In genomic region chr11:112734207-112734606, GRCh38 we compare ENCODE assay signal across 10 cellular contexts.
DNase-seq lines count a peak whose midpoint lies in the region; ATAC-seq and TF ChIP-seq lines count a peak whose summit lies in the region.
"Had no signal": no experiment of that assay in that cellular context is flagged by ENCODE, and none has a peak within 500 bp of the region (broad histone marks: within the 10 kb centered on the region; RNA-seq: fewer than 3 reads in every experiment).

No MANE protein-coding gene starts in this region.

- no peak for TF ChIP-seq CTCF in foreskin keratinocyte (conservative IDR thresholded peaks at IDR 0.05)
- TF ChIP-seq CTCF in smooth muscle cell (IDR thresholded peaks at IDR 0.05; ENCODE audit: borderline replicate concordance, insufficient read depth, poor library complexity, severe bottlenecking), result no peak

- no peaks in the 10 kb centered on the region for H3K79me2 ChIP-seq in smooth muscle cell (ENCODE audit: low read depth)

- intact Hi-C loops in activated CD4-positive, alpha-beta T cell treated with anti-CD3 and anti-CD28 coated beads, Interleukin-2, amount 10 ng/mL, durations not matched to agents 24 days and 14 days (cut with micrococcal nuclease), result no loop called here

- H3K36me3 ChIP-seq in smooth muscle cell (ENCODE audit: low read depth), result no peaks in the 10 kb centered on the region
- H3K36me3 ChIP-seq: neutrophil had no signal

- H3K27ac Mint-ChIP-seq in activated CD4-positive, alpha-beta T cell treated with anti-CD3 and anti-CD28 coated beads, Interleukin-2, amount 10 ng/mL, durations not matched to agents 24 days and 14 days, result no peak overlapping the region

- H3F3A ChIP-seq in smooth muscle cell (ENCODE audit: low read depth), result no peaks in the 10 kb centered on the region

- H2AFZ ChIP-seq in smooth muscle cell (ENCODE audit: low read depth), result no peak overlapping the region

- DNase-seq in activated CD4-positive, alpha-beta T cell treated with anti-CD3 and anti-CD28 coated beads, Interleukin-2, amount 10 ng/mL, durations not matched to agents 24 days and 14 days, result peak; percentile 60
- DNase-seq in activated CD4-positive, alpha-beta T cell treated with anti-CD3 and anti-CD28 coated beads for 4 hours, result no peak
- DNase-seq in foreskin keratinocyte, result peak; percentile 6 to 39
- DNase-seq in smooth muscle cell (lab: John Stamatoyannopoulos, UW; ENCODE audit: unreplicated experiment), result peak; percentile 16
- DNase-seq in AML-193 (lab: John Stamatoyannopoulos, UW), result no peak
- no peak for DNase-seq in NCI-H1436 (lab: John Stamatoyannopoulos, UW)
- DNase-seq: NCI-H1417 had no signal

- H4K20me1 ChIP-seq in smooth muscle cell (ENCODE audit: low read depth), result no peaks in the 10 kb centered on the region

- H3K27ac ChIP-seq in foreskin keratinocyte (no peak overlapping the region), smooth muscle cell (ENCODE audit: low read depth) (no peak overlapping the region)
- H3K27ac ChIP-seq: neutrophil had no signal

- H3K4me1 Mint-ChIP-seq in activated CD4-positive, alpha-beta T cell treated with anti-CD3 and anti-CD28 coated beads, Interleukin-2, amount 10 ng/mL, durations not matched to agents 24 days and 14 days, result no peaks in the 10 kb centered on the region

- H3K27me3 Mint-ChIP-seq in activated CD4-positive, alpha-beta T cell treated with anti-CD3 and anti-CD28 coated beads, Interleukin-2, amount 10 ng/mL, durations not matched to agents 24 days and 14 days, result no peaks in the 10 kb centered on the region

- no peaks in the 10 kb centered on the region for H3K36me3 Mint-ChIP-seq in activated CD4-positive, alpha-beta T cell treated with anti-CD3 and anti-CD28 coated beads, Interleukin-2, amount 10 ng/mL, durations not matched to agents 24 days and 14 days (ENCODE audit: low read depth)

- H3K9me3 ChIP-seq in smooth muscle cell (replicated peaks; ENCODE audit: low read depth), result no peaks in the 10 kb centered on the region
- H3K9me3 ChIP-seq: neutrophil had no signal

- WGBS in smooth muscle cell (ENCODE audit: low lambda C conversion rate), result 19% methylated on average over 3 of the region's 3 CpGs

- H3K4me1 ChIP-seq in foreskin keratinocyte, result no peaks in the 10 kb centered on the region
- no peaks in the 10 kb centered on the region for H3K4me1 ChIP-seq in smooth muscle cell (ENCODE audit: low read depth)

- peak; percentile 85 for ATAC-seq in SK-N-SH treated with all-trans-retinoic acid at 6 μM for 48 hours
- peak; percentile 65 for ATAC-seq in foreskin keratinocyte
- ATAC-seq in GM21528 (IDR thresholded peaks at IDR 0.05; ENCODE audit: low FRiP score, unreplicated experiment), result no peak

- no peaks in the 10 kb centered on the region for H3K9me3 Mint-ChIP-seq in activated CD4-positive, alpha-beta T cell treated with anti-CD3 and anti-CD28 coated beads, Interleukin-2, amount 10 ng/mL, durations not matched to agents 24 days and 14 days

- no peak overlapping the region for H3K9ac ChIP-seq in smooth muscle cell (ENCODE audit: low read depth)

- H3K27me3 ChIP-seq in foreskin keratinocyte, result no peaks in the 10 kb centered on the region
- H3K27me3 ChIP-seq in smooth muscle cell (ENCODE audit: low read depth), result no peaks in the 10 kb centered on the region
- H3K27me3 ChIP-seq: neutrophil had no signal

- no peak overlapping the region for H3K4me3 Mint-ChIP-seq in activated CD4-positive, alpha-beta T cell treated with anti-CD3 and anti-CD28 coated beads, Interleukin-2, amount 10 ng/mL, durations not matched to agents 24 days and 14 days

- H3K4me2 ChIP-seq in smooth muscle cell, result no peak overlapping the region

- no peak overlapping the region for H3K4me3 ChIP-seq in smooth muscle cell

TF ChIP-seq in SK-N-SH treated with all-trans-retinoic acid at 6 μM for 48 hours, 23 proteins besides CTCF, POLR2A, EP300 and RAD21:
- TF ChIP-seq RARB (CRISPR knock-in tag; IDR thresholded peaks at IDR 0.05) (no peak), PATZ1 (CRISPR knock-in tag; IDR thresholded peaks at IDR 0.05; ENCODE audit: borderline replicate concordance) (no peak), PPARA (CRISPR knock-in tag; IDR thresholded peaks at IDR 0.05; ENCODE audit: borderline replicate concordance) (no peak), ZNF70 (CRISPR knock-in tag; IDR thresholded peaks at IDR 0.05) (no peak), BACH2 (CRISPR knock-in tag; IDR thresholded peaks at IDR 0.05; ENCODE audit: borderline replicate concordance) (no peak), SNAI2 (CRISPR knock-in tag; IDR thresholded peaks at IDR 0.05) (no peak; the same call in 1 of the 2 replicates), TOX (CRISPR knock-in tag; IDR thresholded peaks at IDR 0.05; ENCODE audit: borderline replicate concordance) (no peak), TSHZ2 (CRISPR knock-in tag; IDR thresholded peaks at IDR 0.05) (no peak), OSR1 (CRISPR knock-in tag; IDR thresholded peaks at IDR 0.05) (no peak), ZNF8 (CRISPR knock-in tag; IDR thresholded peaks at IDR 0.05) (no peak), ZNF565 (CRISPR knock-in tag; conservative IDR thresholded peaks at IDR 0.05; ENCODE audit: low read depth) (no peak)

Comparison
In these comparisons a context has a peak if more than half of its experiments do, and no peak if none do; other contexts are left out.
1. DNase-seq: peak in activated CD4-positive, alpha-beta T cell treated with anti-CD3 and anti-CD28 coated beads, Interleukin-2, amount 10 ng/mL, durations not matched to agents 24 days and 14 days (single experiment), foreskin keratinocyte (2 of 2) and smooth muscle cell (single experiment); none in activated CD4-positive, alpha-beta T cell treated with anti-CD3 and anti-CD28 coated beads for 4 hours (0 of 2), AML-193 (0 of 2) and NCI-H1436 (single experiment).